In the genomic region with DNA sequence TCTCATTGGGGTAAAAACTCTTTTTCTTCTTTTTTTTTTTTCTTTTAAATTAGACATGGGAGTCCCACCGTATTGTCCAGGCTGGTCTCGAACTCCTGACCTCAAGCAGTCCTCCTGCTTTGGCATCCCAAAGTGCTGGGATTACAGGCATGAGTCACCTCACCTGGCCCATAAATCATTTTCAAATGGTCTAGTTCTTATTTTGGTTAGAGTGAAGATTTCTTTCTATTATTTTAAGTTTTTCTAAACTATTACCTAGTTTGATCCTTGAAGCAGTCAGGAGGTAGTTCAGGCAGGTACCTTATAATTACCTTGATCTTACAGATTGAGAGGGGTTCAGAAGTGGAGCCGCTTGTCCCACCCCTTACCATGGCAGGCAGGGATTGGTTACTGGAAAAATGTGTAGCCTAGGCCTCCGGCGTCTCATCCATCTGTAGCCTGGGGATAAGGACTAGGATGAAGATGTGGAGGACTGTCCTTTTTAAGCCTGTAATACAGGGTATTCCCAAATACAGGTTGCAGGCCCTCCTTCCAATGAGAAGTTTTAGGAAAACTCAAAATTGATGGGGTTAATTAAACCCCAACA, we compare ENCODE assay signal across 9 cellular contexts. TPM values are rescaled to one million over a fixed set of nuclear protein-coding genes. Genes with fewer than 3 reads are reported as not detected.
A peak's percentile ranks its signal among the peaks of the same experiment; 100 is the strongest.
DNase-seq lines count a peak whose midpoint lies in the region; ATAC-seq, FAIRE-seq and TF ChIP-seq lines count a peak whose summit lies in the region.
"Had no signal": no experiment of that assay in that cellular context is flagged by ENCODE, and none has a peak within 500 bp of the region (broad histone marks: within the 10 kb centered on the region; RNA-seq: fewer than 3 reads in every experiment).

No MANE protein-coding gene starts in this region.

- H3K4me1 Mint-ChIP-seq in activated T-helper 17 cell treated with anti-CD3 and anti-CD28 coated beads, Interleukin-2, amount 50 U/mL, for 72 hours, result peaks cover 40% of the 10 kb centered on the region

- H3K36me3 Mint-ChIP-seq in activated T-helper 17 cell treated with anti-CD3 and anti-CD28 coated beads, Interleukin-2, amount 50 U/mL, for 72 hours (ENCODE audit: low read depth), result peaks cover 64% of the 10 kb centered on the region

- no peaks in the 10 kb centered on the region for H3K27me3 Mint-ChIP-seq in activated T-helper 17 cell treated with anti-CD3 and anti-CD28 coated beads, Interleukin-2, amount 50 U/mL, for 72 hours

- no peaks in the 10 kb centered on the region for H3K27me3 ChIP-seq in BLaER1
- H3K27me3 ChIP-seq in HCT116 (ENCODE audit: insufficient read depth, low read length), result no peaks in the 10 kb centered on the region
- no peaks in the 10 kb centered on the region for H3K27me3 ChIP-seq in HepG2 (ENCODE audit: control insufficient read depth in 1 of 2, insufficient read depth in 2 of 2, low read length in 2 of 2)
- no peaks in the 10 kb centered on the region for H3K27me3 ChIP-seq in testis

- POLR2A ChIA-PET in HCT116 (lab: Charles Lee) (interaction anchor here (1.1 to 1.4 kb wide), 2 partner anchors 9 to 13 kb away, joined by 3 to 4 read pairs; a partner anchor contains a TSS), HepG2 (lab: Yijun Ruan, JAX) (no interaction called here)

- H3K9ac ChIP-seq in BLaER1 (peak overlapping the region; percentile 99), HCT116 (ENCODE audit: low read length) (peak overlapping the region; percentile 93), HepG2 (ENCODE audit: insufficient read depth, low read depth, low read length) (no peak overlapping the region)

- intact Hi-C loops in HCT116 (cut with micrococcal nuclease), result no loop called here
- intact Hi-C loops in HepG2 (cut with micrococcal nuclease; ENCODE audit: unreplicated experiment), result no loop called here
- intact Hi-C loops in testis (cut with DNase I; ENCODE audit: low total_unique reads), result no loop called here

- WGBS in HepG2 (ENCODE audit: low lambda C conversion rate), result 94% methylated on average over 5 of the region's 5 CpGs
- 73 to 83% methylated on average over 5 of the region's 5 CpGs for WGBS in testis, 2 donors

- H3K4me1 ChIP-seq in BLaER1 (peaks cover 72% of the 10 kb centered on the region), HCT116 (ENCODE audit: control insufficient read depth in 1 of 2, insufficient read depth in 2 of 2, low read length in 2 of 2) (peaks cover 56 to 81% of the 10 kb centered on the region in 2 experiments), HepG2 (ENCODE audit: insufficient read depth, low read length) (peaks cover 57% of the 10 kb centered on the region), testis (peaks cover 2% of the 10 kb centered on the region)

- H4K20me1 ChIP-seq in BLaER1, result peaks cover 68% of the 10 kb centered on the region
- peaks cover 20% of the 10 kb centered on the region; the same call in 1 of the 2 replicates for H4K20me1 ChIP-seq in HCT116 (ENCODE audit: insufficient read depth)
- H4K20me1 ChIP-seq in HepG2 (ENCODE audit: insufficient read depth, low read length), result no peaks in the 10 kb centered on the region

- H3K27ac ChIP-seq in BLaER1, result peak overlapping the region; percentile 100
- H3K27ac ChIP-seq in HCT116 (ENCODE audit: low read depth, low read length), result peak overlapping the region; percentile 95
- peak overlapping the region; percentile 65 for H3K27ac ChIP-seq in HepG2 (ENCODE audit: extremely low read length, insufficient read depth, low read length)
- no peak overlapping the region for H3K27ac ChIP-seq in testis

- H3K4me3 ChIP-seq in BLaER1 (peak overlapping the region; percentile 99), HCT116 (replicated peaks in 1 of 2; ENCODE audit: low read depth in 1 of 2, low read length in 2 of 2) (peak overlapping the region; percentile 69 to 93), HepG2 (replicated peaks in 1 of 3; ENCODE audit: insufficient read depth in 1 of 3, low read depth in 2 of 3, low read length in 3 of 3) (no peak overlapping the region), testis (no peak overlapping the region)
- H3K4me3 ChIP-seq: mucosa of descending colon had no signal

- no peaks in the 10 kb centered on the region for H3K9me3 ChIP-seq in BLaER1
- no peaks in the 10 kb centered on the region for H3K9me3 ChIP-seq in HCT116 (ENCODE audit: control insufficient read depth in 1 of 2, insufficient read depth in 1 of 2, low read depth in 1 of 2, low read length in 2 of 2)
- H3K9me3 ChIP-seq in HepG2 (ENCODE audit: low read length), result no peaks in the 10 kb centered on the region
- no peaks in the 10 kb centered on the region for H3K9me3 ChIP-seq in testis
- H3K9me3 ChIP-seq: mucosa of descending colon had no signal

- peak overlapping the region; percentile 96 for H3K4me2 ChIP-seq in BLaER1
- peak overlapping the region; percentile 87 for H3K4me2 ChIP-seq in HCT116 (ENCODE audit: low read length)
- no peak overlapping the region for H3K4me2 ChIP-seq in HepG2 (ENCODE audit: low read depth, low read length)

- TF ChIP-seq CTCF in HCT116 (IDR thresholded peaks at IDR 0.05 in 2 of 3, conservative IDR thresholded peaks at IDR 0.05 in 1 of 3; ENCODE audit: borderline replicate concordance in 1 of 3, insufficient read depth in 1 of 3, low read depth in 2 of 3, low read length in 2 of 3), result no peak
- TF ChIP-seq CTCF in HepG2 (CRISPR knock-in tag; IDR thresholded peaks at IDR 0.05), result no peak
- TF ChIP-seq CTCF in testis (IDR thresholded peaks at IDR 0.05), result no peak

- in situ Hi-C loops in HepG2 (cut with HindIII; ENCODE audit: extremely low pct_ligation_motif_present, low pct_unique_long_range_greater_than_20kb), result loop anchor here (25.0 kb wide), 1 partner anchor 373 kb away; no protein-coding TSS in a partner anchor

- no peaks in the 10 kb centered on the region for H3K9me2 ChIP-seq in HCT116 (ENCODE audit: insufficient read depth)

- TF ChIP-seq EP300 in HepG2 (IDR thresholded peaks at IDR 0.05; ENCODE audit: low read depth in 2 of 2, low read length in 2 of 2) (no peak), HepG2 (CRISPR knock-in tag; IDR thresholded peaks at IDR 0.05; ENCODE audit: borderline replicate concordance) (no peak)

- peak; percentile 12 for FAIRE-seq in HepG2 (lab: Jason Lieb, UNC)

- H3K4me3 Mint-ChIP-seq in activated T-helper 17 cell treated with anti-CD3 and anti-CD28 coated beads, Interleukin-2, amount 50 U/mL, for 72 hours, result peak overlapping the region; percentile 91

- H3K36me3 ChIP-seq in BLaER1 (peaks cover 54% of the 10 kb centered on the region), HCT116 (ENCODE audit: control insufficient read depth in 1 of 2, insufficient read depth in 2 of 2, low read length in 2 of 2) (peaks cover 13 to 48% of the 10 kb centered on the region in 2 experiments; a peak in 2 of 4 replicates), HepG2 (replicated peaks in 1 of 2; ENCODE audit: control insufficient read depth in 1 of 2, insufficient read depth in 2 of 2, low read length in 2 of 2) (peaks cover 22 to 40% of the 10 kb centered on the region in 2 experiments; a peak in 4 of 5 replicates), testis (ENCODE audit: low read depth, missing control alignments) (no peaks in the 10 kb centered on the region)

- no peak for ATAC-seq in HCT116
- ATAC-seq in activated T-helper 17 cell treated with anti-CD3 and anti-CD28 coated beads, Interleukin-2, amount 50 U/mL, for 72 hours (replicated peaks), result no peak
- no peak for ATAC-seq in HepG2
- ATAC-seq in GM19351 (IDR thresholded peaks at IDR 0.05; ENCODE audit: unreplicated experiment), result no peak
- ATAC-seq: mucosa of descending colon had no signal

- RAD21 ChIA-PET in HCT116 (lab: Charles Lee; ENCODE audit: low non-redundant PET in 1 of 2, low total read pairs in 2 of 2, uncharacterized antibody in 2 of 2, unreplicated experiment in 2 of 2), result no interaction called here

- no peak for DNase-seq in HCT116 (ENCODE audit: low read depth, low spot score)
- no peak for DNase-seq in HepG2 (ENCODE audit: low spot score)
- DNase-seq in mesenteric fat pad (ENCODE audit: low spot score), result no peak
- no peak for DNase-seq in SHP77 (lab: John Stamatoyannopoulos, UW)
- DNase-seq in testis, result no peak

- TF ChIP-seq RAD21 in HCT116 (IDR thresholded peaks at IDR 0.05; ENCODE audit: low read depth) (no peak), HepG2 (CRISPR knock-in tag; IDR thresholded peaks at IDR 0.05) (no peak)

- no peaks in the 10 kb centered on the region for H3K9me3 Mint-ChIP-seq in activated T-helper 17 cell treated with anti-CD3 and anti-CD28 coated beads, Interleukin-2, amount 50 U/mL, for 72 hours

- H2AFZ ChIP-seq in HCT116 (ENCODE audit: low read depth, low read length, poor library complexity, severe bottlenecking) (no peak overlapping the region), HepG2 (ENCODE audit: low read length) (no peak overlapping the region)

- H3K79me2 ChIP-seq in HCT116 (ENCODE audit: insufficient read depth, low read length), result peaks cover 72% of the 10 kb centered on the region
- peaks cover 25% of the 10 kb centered on the region for H3K79me2 ChIP-seq in HepG2 (ENCODE audit: insufficient read depth, low read length)

- CTCF ChIA-PET in HCT116 (lab: Charles Lee) (no interaction called here), HepG2 (lab: Yijun Ruan, JAX; ENCODE audit: low intra/inter-chr PET ratio, low total read pairs) (no interaction called here)

- BruUV-seq in HCT116 (replicated peaks; lab: Mats Ljungman, UMichigan) (TSS peak; percentile 49), HepG2 (replicated peaks; lab: Mats Ljungman, UMichigan) (TSS peak; percentile 43)

- peak overlapping the region; percentile 92 for H3K27ac Mint-ChIP-seq in activated T-helper 17 cell treated with anti-CD3 and anti-CD28 coated beads, Interleukin-2, amount 50 U/mL, for 72 hours

- no peak for TF ChIP-seq POLR2A in HCT116 (IDR thresholded peaks at IDR 0.05; ENCODE audit: borderline replicate concordance, extremely low read depth, insufficient read depth, insufficient read length)
- no peak for TF ChIP-seq POLR2A in HepG2 (IDR thresholded peaks at IDR 0.05; ENCODE audit: insufficient read depth in 1 of 2, low read depth in 2 of 2, low read length in 2 of 2)
- TF ChIP-seq POLR2A in testis (IDR thresholded peaks at IDR 0.05), result no peak

RNA-seq across cellular contexts. Expression of a gene that starts 2.7 kb away (rescaled TPM):
- total RNA-seq in HCT116 (2021; ENCODE audit: unreplicated experiment) (2,459 TPM), HepG2 (2016; rRNA removed; fragmentation: Illumina TruSeq; extraction: Trizol) (145 and 150 TPM in 2 replicates), mesenteric fat pad (32.3 TPM), testis (100 to 1,000 TPM; 136 to 204 TPM)
- polyA plus RNA-seq in HCT116 (2012), result 2,754 and 2,816 TPM in 2 replicates
- total RNA-seq in activated T-helper 17 cell treated with anti-CD3 and anti-CD28 coated beads, Interleukin-2, amount 50 U/mL, for 72 hours, result 100 to 1,000 TPM; 203 to 389 TPM
- total RNA-seq in HepG2 (2016; cell fraction: cytosol; rRNA removed; fragmentation: Illumina TruSeq; extraction: Trizol; ENCODE audit: low read depth), result 82.4 and 94.2 TPM in 2 replicates
- 136 and 144 TPM in 2 replicates for total RNA-seq in HepG2 (2016; cell fraction: insoluble cytoplasmic fraction; rRNA removed; fragmentation: Illumina TruSeq; extraction: Trizol)
- 218 and 242 TPM in 2 replicates for total RNA-seq in HepG2 (2016; cell fraction: membrane; rRNA removed; fragmentation: Illumina TruSeq; extraction: Trizol)
- total RNA-seq in HepG2 (2016; cell fraction: nucleus; rRNA removed; fragmentation: Illumina TruSeq; extraction: Trizol), result 54.7 and 67.6 TPM in 2 replicates
- polyA plus RNA-seq in HepG2 (2011; rRNA removed) (110 and 117 TPM in 2 replicates), testis (ENCODE audit: insufficient read depth, low read depth, low replicate concordance) (184 TPM)
- polyA plus RNA-seq in HepG2 (2011; cell fraction: cytosol; rRNA removed), result 75.3 and 119 TPM in 2 replicates
- polyA plus RNA-seq in HepG2 (2011; cell fraction: nucleus; rRNA removed), result 94.8 and 98.5 TPM in 2 replicates
- 124 and 156 TPM in 2 replicates for polyA plus RNA-seq in HepG2 (2012)
- polyA plus RNA-seq in HepG2 (2016; cell fraction: cytosol; fragmentation: Illumina TruSeq; extraction: Trizol; ENCODE audit: low read depth), result 263 TPM in 2 replicates
- 365 and 450 TPM in 2 replicates for polyA plus RNA-seq in HepG2 (2016; cell fraction: insoluble cytoplasmic fraction; fragmentation: Illumina TruSeq; extraction: Trizol; ENCODE audit: low read depth)
- 531 and 581 TPM in 2 replicates for polyA plus RNA-seq in HepG2 (2016; cell fraction: membrane; fragmentation: Illumina TruSeq; extraction: Trizol; ENCODE audit: low read depth)
- 216 and 222 TPM in 2 replicates for polyA plus RNA-seq in HepG2 (2016; cell fraction: nucleus; fragmentation: Illumina TruSeq; extraction: Trizol; ENCODE audit: insufficient read depth, low read depth)
- 74.1 and 108 TPM in 2 replicates for polyA minus RNA-seq in HepG2 (2011; rRNA and poly(A)+ RNA removed; ENCODE audit: low replicate concordance)
- polyA minus RNA-seq in HepG2 (2011; cell fraction: cytosol; rRNA and poly(A)+ RNA removed), result 75.7 and 94.8 TPM in 2 replicates
- 17.0 and 21.0 TPM in 2 replicates for polyA minus RNA-seq in HepG2 (2011; cell fraction: nucleus; rRNA and poly(A)+ RNA removed)

RNA-seq across cellular contexts. Expression of a gene that starts 9.5 kb away (rescaled TPM):
- total RNA-seq in HCT116 (2021; ENCODE audit: unreplicated experiment) (25.1 TPM), HepG2 (2016; rRNA removed; fragmentation: Illumina TruSeq; extraction: Trizol) (11.2 and 15.3 TPM in 2 replicates), mesenteric fat pad (16.3 TPM), testis (10 to 100 TPM; 27.6 to 35.8 TPM)
- 31.5 and 35.5 TPM in 2 replicates for polyA plus RNA-seq in HCT116 (2012)
- total RNA-seq in activated T-helper 17 cell treated with anti-CD3 and anti-CD28 coated beads, Interleukin-2, amount 50 U/mL, for 72 hours, result 10 to 100 TPM; 10.9 to 17.3 TPM
- 78.6 and 81.3 TPM in 2 replicates for total RNA-seq in HepG2 (2016; cell fraction: cytosol; rRNA removed; fragmentation: Illumina TruSeq; extraction: Trizol; ENCODE audit: low read depth)
- total RNA-seq in HepG2 (2016; cell fraction: insoluble cytoplasmic fraction; rRNA removed; fragmentation: Illumina TruSeq; extraction: Trizol), result 9.2 and 15.5 TPM in 2 replicates
- total RNA-seq in HepG2 (2016; cell fraction: membrane; rRNA removed; fragmentation: Illumina TruSeq; extraction: Trizol), result 58.3 and 62.1 TPM in 2 replicates
- total RNA-seq in HepG2 (2016; cell fraction: nucleus; rRNA removed; fragmentation: Illumina TruSeq; extraction: Trizol), result 7.2 and 10.1 TPM in 2 replicates
- polyA plus RNA-seq in HepG2 (2011; rRNA removed) (8.8 and 11.9 TPM in 2 replicates), testis (ENCODE audit: insufficient read depth, low read depth, low replicate concordance) (19.3 TPM)
- polyA plus RNA-seq in HepG2 (2011; cell fraction: cytosol; rRNA removed), result 9.0 and 13.2 TPM in 2 replicates
- 14.4 and 18.0 TPM in 2 replicates for polyA plus RNA-seq in HepG2 (2011; cell fraction: nucleus; rRNA removed)
- polyA plus RNA-seq in HepG2 (2012), result 3.4 and 5.5 TPM in 2 replicates
- polyA plus RNA-seq in HepG2 (2016; cell fraction: cytosol; fragmentation: Illumina TruSeq; extraction: Trizol; ENCODE audit: low read depth), result 91.0 and 94.0 TPM in 2 replicates
- 9.6 and 11.4 TPM in 2 replicates for polyA plus RNA-seq in HepG2 (2016; cell fraction: insoluble cytoplasmic fraction; fragmentation: Illumina TruSeq; extraction: Trizol; ENCODE audit: low read depth)
- polyA plus RNA-seq in HepG2 (2016; cell fraction: membrane; fragmentation: Illumina TruSeq; extraction: Trizol; ENCODE audit: low read depth), result 61.6 and 63.3 TPM in 2 replicates
- 13.3 and 16.8 TPM in 2 replicates for polyA plus RNA-seq in HepG2 (2016; cell fraction: nucleus; fragmentation: Illumina TruSeq; extraction: Trizol; ENCODE audit: insufficient read depth, low read depth)
- polyA minus RNA-seq in HepG2 (2011; rRNA and poly(A)+ RNA removed; ENCODE audit: low replicate concordance), result 13.5 and 15.5 TPM in 2 replicates
- 3.9 and 4.0 TPM in 2 replicates for polyA minus RNA-seq in HepG2 (2011; cell fraction: cytosol; rRNA and poly(A)+ RNA removed)
- 5.6 and 6.4 TPM in 2 replicates for polyA minus RNA-seq in HepG2 (2011; cell fraction: nucleus; rRNA and poly(A)+ RNA removed)

Comparison
In these comparisons a context has a peak if more than half of its experiments do, and no peak if none do; other contexts are left out.
1. H3K27ac ChIP-seq: peak in BLaER1 (single experiment), HCT116 (single experiment) and HepG2 (single experiment); none in testis (0 of 2).
2. H3K4me3 ChIP-seq: peak in BLaER1 (single experiment) and HCT116 (2 of 2); none in HepG2 (0 of 3) and testis (0 of 2).